ENCODE assay signal across 8 cellular contexts in the genomic region with DNA sequence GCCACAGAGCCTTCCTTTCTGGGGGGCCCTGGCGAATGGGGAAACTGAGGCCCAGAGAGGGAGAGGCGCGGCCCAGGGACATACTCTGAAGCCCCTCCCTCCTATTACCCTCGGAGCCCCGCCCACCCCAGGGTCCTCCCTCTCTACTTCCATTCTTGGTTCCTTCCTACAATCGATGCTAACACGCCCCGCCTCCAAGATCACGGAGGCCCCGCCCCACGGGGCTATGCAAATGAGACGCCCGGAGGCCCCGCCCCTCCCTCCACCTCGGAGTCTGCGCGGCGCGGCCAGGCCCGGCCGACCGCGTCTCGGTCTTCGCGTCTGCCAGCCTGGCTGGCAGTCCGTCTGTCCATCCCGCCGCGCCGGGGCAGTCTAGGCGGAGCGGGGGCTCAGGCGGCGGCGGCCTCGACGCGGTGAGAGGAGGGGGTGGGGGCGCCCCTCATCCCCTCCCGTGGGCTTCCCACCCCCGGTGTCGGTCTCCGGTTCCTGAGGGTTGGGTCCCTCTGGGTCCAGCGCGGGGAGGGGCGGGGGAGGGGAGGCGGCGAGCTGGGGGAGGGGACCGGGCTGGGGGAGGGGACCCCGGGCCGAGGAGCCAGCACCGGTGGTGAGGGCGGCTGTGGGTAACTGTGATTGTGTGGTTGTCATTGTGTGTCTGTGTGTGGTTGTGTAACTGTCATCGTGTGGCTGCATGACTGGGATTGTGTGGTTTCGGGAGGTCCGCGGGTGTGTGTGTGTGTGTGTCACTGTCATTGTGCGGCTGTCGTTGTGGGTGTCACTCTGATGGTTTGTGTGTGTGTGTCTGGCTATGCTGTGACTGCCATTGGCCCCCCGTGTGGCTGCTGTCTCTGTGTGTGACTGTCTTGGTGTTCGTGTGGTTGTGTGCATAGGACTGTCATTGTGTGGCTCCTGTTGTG. TPM values are rescaled to one million over a fixed set of nuclear protein-coding genes. Genes with fewer than 3 reads are reported as not detected.
A peak's percentile ranks its signal among the peaks of the same experiment; 100 is the strongest.
DNase-seq lines count a peak whose midpoint lies in the region; ATAC-seq, FAIRE-seq and TF ChIP-seq lines count a peak whose summit lies in the region.

A gene with protein sequence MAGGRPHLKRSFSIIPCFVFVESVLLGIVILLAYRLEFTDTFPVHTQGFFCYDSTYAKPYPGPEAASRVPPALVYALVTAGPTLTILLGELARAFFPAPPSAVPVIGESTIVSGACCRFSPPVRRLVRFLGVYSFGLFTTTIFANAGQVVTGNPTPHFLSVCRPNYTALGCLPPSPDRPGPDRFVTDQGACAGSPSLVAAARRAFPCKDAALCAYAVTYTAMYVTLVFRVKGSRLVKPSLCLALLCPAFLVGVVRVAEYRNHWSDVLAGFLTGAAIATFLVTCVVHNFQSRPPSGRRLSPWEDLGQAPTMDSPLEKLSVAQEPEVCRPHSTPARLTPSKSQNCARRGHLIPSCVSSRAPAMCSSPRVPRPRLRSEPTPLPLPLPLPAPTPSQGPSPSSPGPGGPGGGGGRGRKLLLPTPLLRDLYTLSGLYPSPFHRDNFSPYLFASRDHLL (plus strand): TSS at position 273 of the 914 bp plus-strand sequence. CDS start 2,242 bp downstream, outside the sequence.

- H3K9ac ChIP-seq in keratinocyte (ENCODE audit: control insufficient read depth, extremely low read depth, insufficient read depth, low read length): peak within 1 kb of the TSS; percentile 33

- no peaks in the 10 kb centered on the region for H3K79me2 ChIP-seq in keratinocyte (ENCODE audit: control insufficient read depth, insufficient read depth, low read length)

- no peaks in the 10 kb centered on the region for H3K27me3 ChIP-seq in keratinocyte (ENCODE audit: control insufficient read depth, extremely low read depth, insufficient read depth, low read length)

- no peaks in the 10 kb centered on the region for H4K20me1 ChIP-seq in keratinocyte (ENCODE audit: control insufficient read depth, extremely low read depth, insufficient read depth, low read length)

- no peak for TF ChIP-seq CTCF in keratinocyte (optimal IDR thresholded peaks at IDR 0.05 in 1 of 3, IDR thresholded peaks at IDR 0.05 in 1 of 3, conservative IDR thresholded peaks at IDR 0.05 in 1 of 3; ENCODE audit: extremely low read depth in 1 of 3, insufficient read depth in 2 of 3, low read length in 3 of 3)

- peak; percentile 73 for FAIRE-seq in keratinocyte (lab: Jason Lieb, UNC)

- no peaks in the 10 kb centered on the region for H3K36me3 ChIP-seq in keratinocyte (ENCODE audit: control insufficient read depth in 2 of 2, extremely low read depth in 1 of 2, insufficient read depth in 2 of 2, low read length in 2 of 2)

- dilution Hi-C loops in keratinocyte (cut with MboI; ENCODE audit: extremely low pct_ligation_motif_present, low sequenced_read_pairs): no loop called here

- H3K4me3 ChIP-seq in keratinocyte (ENCODE audit: control insufficient read depth in 2 of 3, extremely low read depth in 1 of 3, insufficient read depth in 2 of 3, low read depth in 1 of 3, low read length in 3 of 3): peak within 1 kb of the TSS; percentile 51 to 71 (median 62)

- peak; percentile 98 for DNase-seq in AG20443 (ENCODE audit: low spot score)
- peak; percentile 63 for DNase-seq in GOT3 (lab: John Stamatoyannopoulos, UW)
- peak; percentile 77 for DNase-seq in NCI-H226
- peak; percentile 74 for DNase-seq in activated CD4-positive, alpha-beta T cell treated with anti-CD3 and anti-CD28 coated beads for 1 hour
- DNase-seq in cerebellar cortex (ENCODE audit: low spot score): peak; percentile 93
- no peak for DNase-seq in keratinocyte (ENCODE audit: low read depth, low spot score)
- peak; percentile 69 to 88 for DNase-seq in stimulated activated CD4-positive, alpha-beta T cell treated with anti-CD3 and anti-CD28 coated beads, Interleukin-12 subunit alpha, Interleukin-12 subunit beta, amount 100 ng/mL, for 24 hours (ENCODE audit: low read depth in 2 of 2)

- peaks cover 2% of the 10 kb centered on the region for H3K9me1 ChIP-seq in keratinocyte (ENCODE audit: control insufficient read depth, extremely low read depth, insufficient read depth, low read length)

- ATAC-seq in HG02870 (IDR thresholded peaks at IDR 0.05; ENCODE audit: unreplicated experiment): no peak

- H3K27ac ChIP-seq in keratinocyte (ENCODE audit: control insufficient read depth, insufficient read depth, low read length): no peak within 1 kb of the TSS

- H3K4me1 ChIP-seq in keratinocyte (ENCODE audit: control insufficient read depth, extremely low read depth, insufficient read depth, low read length): peaks cover 12% of the 10 kb centered on the region

- no peaks in the 10 kb centered on the region for H3K9me3 ChIP-seq in keratinocyte (ENCODE audit: control insufficient read depth, low read depth, low read length)

- H3K4me2 ChIP-seq in keratinocyte (ENCODE audit: control insufficient read depth, extremely low read depth, insufficient read depth, low read depth, low read length): peak within 1 kb of the TSS; percentile 89

- peak within 1 kb of the TSS; percentile 43 for H2AFZ ChIP-seq in keratinocyte (ENCODE audit: control insufficient read depth, low read length)

RNA-seq across cellular contexts. Expression of the gene that starts here (rescaled TPM):
- polyA plus RNA-seq in keratinocyte: 3.5 to 9.1 TPM (median 5.7 TPM) in 3 replicates
- polyA plus RNA-seq in keratinocyte (2011; ENCODE audit: low read depth): 1.7 TPM
- 5.9 and 12.7 TPM in 2 replicates for polyA plus RNA-seq in keratinocyte (2011; cell fraction: cytosol; rRNA removed)
- polyA plus RNA-seq in keratinocyte (2011; cell fraction: nucleus; rRNA removed): 14.4 and 18.4 TPM in 2 replicates
- polyA plus RNA-seq in keratinocyte (2012; ENCODE audit: low replicate concordance): 14.6 and 28.9 TPM in 2 replicates
- polyA minus RNA-seq in keratinocyte: 5.0 to 12.7 TPM (median 7.2 TPM) in 3 replicates
- 15.7 TPM for polyA minus RNA-seq in keratinocyte (2011; cell fraction: cytosol; rRNA and poly(A)+ RNA removed)
- 5.4 and 7.9 TPM in 2 replicates for polyA minus RNA-seq in keratinocyte (2011; cell fraction: nucleus; rRNA and poly(A)+ RNA removed)
